36 cellular contexts compared by ENCODE assay signal in genomic region chrX:66616944-66617343, GRCh38.
"Had no signal": no experiment of that assay in that cellular context is flagged by ENCODE, and none has a peak within 500 bp of the region (broad histone marks: within the 10 kb centered on the region; RNA-seq: fewer than 3 reads in every experiment).

No MANE protein-coding gene starts in this region.

- H3K9me3 ChIP-seq: ascending aorta, body of pancreas, breast epithelium had no signal

- H3K4me3 Mint-ChIP-seq: activated B cell treated with CpG ODN at 0.5 μM for 24 hours; activated CD4-positive, alpha-beta memory T cell treated with anti-CD3 and anti-CD28 coated beads, Interleukin-2, amount 10 ng/mL, durations not matched to agents 7 days and 5 days; activated CD4-positive, alpha-beta T cell treated with anti-CD3 and anti-CD28 coated beads for 36 hours; activated CD4-positive, alpha-beta T cell treated with anti-CD3 and anti-CD28 coated beads, Interleukin-2, amount 10 ng/mL, durations not matched to agents 7 days and 5 days; activated CD8-positive, alpha-beta memory T cell treated with anti-CD3 and anti-CD28 coated beads, Interleukin-2, amount 10 ng/mL, durations not matched to agents 7 days and 5 days; activated CD8-positive, alpha-beta T cell treated with anti-CD3 and anti-CD28 coated beads, Interleukin-2, amount 10 ng/mL, durations not matched to agents 7 days and 5 days; activated naive CD4-positive, alpha-beta T cell treated with anti-CD3 and anti-CD28 coated beads, Interleukin-2, amount 10 ng/mL, durations not matched to agents 7 days and 5 days; activated naive CD4-positive, alpha-beta T cell treated with anti-CD3 and anti-CD28 coated beads, Interleukin-2, amount 50 U/mL, for 24 hours; activated naive CD8-positive, alpha-beta T cell; activated naive CD8-positive, alpha-beta T cell treated with anti-CD3 and anti-CD28 coated beads, Interleukin-2, amount 10 ng/mL, durations not matched to agents 7 days and 5 days; activated naive CD8-positive, alpha-beta T cell treated with anti-CD3 and anti-CD28 coated beads, Interleukin-2, amount 50 U/mL, for 24 hours; activated T-cell treated with anti-CD3 and anti-CD28 coated beads, Interleukin-2, amount 50 U/mL, for 24 hours; T-helper 1 cell treated with Interleukin-12 subunit alpha and Interleukin-12 subunit beta and Interleukin-4 antibody, amounts not matched to agents 30 μg/mL and 1 μg/mL, for 36 hours; T-helper 2 cell treated with Interferon-gamma antibody and Interleukin-4, amounts not matched to agents 5 μg/mL and 100 μg/mL, for 36 hours had no signal

- H3K4me3 ChIP-seq: ascending aorta, body of pancreas, breast epithelium had no signal

- H3K27me3 Mint-ChIP-seq: activated B cell treated with CpG ODN at 0.5 μM for 24 hours; activated CD4-positive, alpha-beta memory T cell treated with anti-CD3 and anti-CD28 coated beads, Interleukin-2, amount 10 ng/mL, durations not matched to agents 7 days and 5 days; activated CD4-positive, alpha-beta T cell treated with anti-CD3 and anti-CD28 coated beads, Interleukin-2, amount 10 ng/mL, durations not matched to agents 7 days and 5 days; activated CD8-positive, alpha-beta memory T cell treated with anti-CD3 and anti-CD28 coated beads, Interleukin-2, amount 10 ng/mL, durations not matched to agents 7 days and 5 days; activated naive CD4-positive, alpha-beta T cell treated with anti-CD3 and anti-CD28 coated beads, Interleukin-2, amount 10 ng/mL, durations not matched to agents 7 days and 5 days; activated naive CD8-positive, alpha-beta T cell; activated naive CD8-positive, alpha-beta T cell treated with anti-CD3 and anti-CD28 coated beads, Interleukin-2, amount 10 ng/mL, durations not matched to agents 7 days and 5 days; activated naive CD8-positive, alpha-beta T cell treated with anti-CD3 and anti-CD28 coated beads, Interleukin-2, amount 50 U/mL, for 24 hours had no signal

- ATAC-seq: activated CD4-positive, alpha-beta T cell treated with anti-CD3 and anti-CD28 coated beads for 36 hours; activated CD8-positive, alpha-beta memory T cell treated with anti-CD3 and anti-CD28 coated beads, Interleukin-2, amount 10 ng/mL, durations not matched to agents 7 days and 5 days; activated CD8-positive, alpha-beta T cell treated with anti-CD3 and anti-CD28 coated beads, Interleukin-2, amount 10 ng/mL, durations not matched to agents 7 days and 5 days; activated naive CD8-positive, alpha-beta T cell treated with anti-CD3 and anti-CD28 coated beads, Interleukin-2, amount 50 U/mL, for 24 hours; body of pancreas had no signal

- FAIRE-seq: TTC549 had no signal

- H3K4me1 ChIP-seq: ascending aorta, body of pancreas, breast epithelium had no signal

- H3K27me3 ChIP-seq: ascending aorta, body of pancreas, brain microvascular endothelial cell had no signal

- H3K36me3 ChIP-seq: brain microvascular endothelial cell, breast epithelium had no signal

- H3K27ac Mint-ChIP-seq: activated B cell treated with CpG ODN at 0.5 μM for 24 hours; activated CD4-positive, alpha-beta memory T cell treated with anti-CD3 and anti-CD28 coated beads, Interleukin-2, amount 10 ng/mL, durations not matched to agents 7 days and 5 days; activated CD4-positive, alpha-beta T cell treated with anti-CD3 and anti-CD28 coated beads for 36 hours; activated CD4-positive, alpha-beta T cell treated with anti-CD3 and anti-CD28 coated beads, Interleukin-2, amount 10 ng/mL, durations not matched to agents 7 days and 5 days; activated CD8-positive, alpha-beta memory T cell treated with anti-CD3 and anti-CD28 coated beads, Interleukin-2, amount 10 ng/mL, durations not matched to agents 7 days and 5 days; activated CD8-positive, alpha-beta T cell treated with anti-CD3 and anti-CD28 coated beads, Interleukin-2, amount 10 ng/mL, durations not matched to agents 7 days and 5 days; activated naive CD4-positive, alpha-beta T cell treated with anti-CD3 and anti-CD28 coated beads, Interleukin-2, amount 10 ng/mL, durations not matched to agents 7 days and 5 days; activated naive CD4-positive, alpha-beta T cell treated with anti-CD3 and anti-CD28 coated beads, Interleukin-2, amount 50 U/mL, for 24 hours; activated naive CD8-positive, alpha-beta T cell; activated naive CD8-positive, alpha-beta T cell treated with anti-CD3 and anti-CD28 coated beads, Interleukin-2, amount 10 ng/mL, durations not matched to agents 7 days and 5 days; activated naive CD8-positive, alpha-beta T cell treated with anti-CD3 and anti-CD28 coated beads, Interleukin-2, amount 50 U/mL, for 24 hours; activated T-cell treated with anti-CD3 and anti-CD28 coated beads, Interleukin-2, amount 50 U/mL, for 24 hours; activated T-helper 2 cell treated with anti-CD3 and anti-CD28 coated beads, Interferon-gamma antibody, Interleukin-2, Interleukin-4, amounts not matched to agents 10 μg/mL and 5 μg/mL and 100 μg/mL, durations not matched to agents 14 hours and 24 hours and 36 hours; T-helper 1 cell treated with Interleukin-12 subunit alpha and Interleukin-12 subunit beta and Interleukin-4 antibody, amounts not matched to agents 30 μg/mL and 1 μg/mL, for 36 hours; T-helper 2 cell treated with Interferon-gamma antibody and Interleukin-4, amounts not matched to agents 5 μg/mL and 100 μg/mL, for 36 hours had no signal

- H3K36me3 Mint-ChIP-seq: activated CD8-positive, alpha-beta memory T cell treated with anti-CD3 and anti-CD28 coated beads, Interleukin-2, amount 10 ng/mL, durations not matched to agents 7 days and 5 days; activated naive CD4-positive, alpha-beta T cell treated with anti-CD3 and anti-CD28 coated beads, Interleukin-2, amount 50 U/mL, for 24 hours; activated naive CD8-positive, alpha-beta T cell; activated naive CD8-positive, alpha-beta T cell treated with anti-CD3 and anti-CD28 coated beads, Interleukin-2, amount 10 ng/mL, durations not matched to agents 7 days and 5 days had no signal

- H3K9me3 Mint-ChIP-seq: activated B cell treated with CpG ODN at 0.5 μM for 24 hours; activated CD4-positive, alpha-beta memory T cell treated with anti-CD3 and anti-CD28 coated beads, Interleukin-2, amount 10 ng/mL, durations not matched to agents 7 days and 5 days; activated CD4-positive, alpha-beta T cell treated with anti-CD3 and anti-CD28 coated beads, Interleukin-2, amount 10 ng/mL, durations not matched to agents 7 days and 5 days; activated naive CD4-positive, alpha-beta T cell treated with anti-CD3 and anti-CD28 coated beads, Interleukin-2, amount 10 ng/mL, durations not matched to agents 7 days and 5 days; activated naive CD4-positive, alpha-beta T cell treated with anti-CD3 and anti-CD28 coated beads, Interleukin-2, amount 50 U/mL, for 24 hours; activated naive CD8-positive, alpha-beta T cell treated with anti-CD3 and anti-CD28 coated beads, Interleukin-2, amount 10 ng/mL, durations not matched to agents 7 days and 5 days; activated naive CD8-positive, alpha-beta T cell treated with anti-CD3 and anti-CD28 coated beads, Interleukin-2, amount 50 U/mL, for 24 hours; activated T-cell treated with anti-CD3 and anti-CD28 coated beads, Interleukin-2, amount 50 U/mL, for 24 hours; activated T-helper 2 cell treated with anti-CD3 and anti-CD28 coated beads, Interferon-gamma antibody, Interleukin-2, Interleukin-4, amounts not matched to agents 10 μg/mL and 5 μg/mL and 100 μg/mL, durations not matched to agents 14 hours and 24 hours and 36 hours; T-helper 1 cell treated with Interleukin-12 subunit alpha and Interleukin-12 subunit beta and Interleukin-4 antibody, amounts not matched to agents 30 μg/mL and 1 μg/mL, for 36 hours; T-helper 2 cell treated with Interferon-gamma antibody and Interleukin-4, amounts not matched to agents 5 μg/mL and 100 μg/mL, for 36 hours had no signal

- DNase-seq: activated B cell treated with CpG ODN at 0.5 μM for 24 hours; activated CD4-positive, alpha-beta memory T cell treated with anti-CD3 and anti-CD28 coated beads, Interleukin-2, amount 10 ng/mL, durations not matched to agents 7 days and 5 days; activated CD4-positive, alpha-beta T cell treated with anti-CD3 and anti-CD28 coated beads for 36 hours; activated CD4-positive, alpha-beta T cell treated with anti-CD3 and anti-CD28 coated beads for 48 hours; activated CD4-positive, alpha-beta T cell treated with anti-CD3 and anti-CD28 coated beads, Interleukin-2, amount 10 ng/mL, durations not matched to agents 7 days and 5 days; activated CD4-positive, alpha-beta T cell treated with anti-CD3 and anti-CD28 coated beads, Interleukin-2, amount 50 U/mL, for 48 hours; activated CD4-positive, CD25-positive, alpha-beta regulatory T cell treated with anti-CD3 and anti-CD28 coated beads, Interleukin-2, amount 50 U/mL, for 72 hours; activated CD8-positive, alpha-beta memory T cell treated with anti-CD3 and anti-CD28 coated beads for 24 hours; activated CD8-positive, alpha-beta memory T cell treated with anti-CD3 and anti-CD28 coated beads, Interleukin-2, amount 10 ng/mL, durations not matched to agents 7 days and 5 days; activated CD8-positive, alpha-beta memory T cell treated with anti-CD3 and anti-CD28 coated beads, Interleukin-2, amount 50 U/mL, for 48 hours; activated CD8-positive, alpha-beta T cell treated with anti-CD3 and anti-CD28 coated beads, Interleukin-2, amount 10 ng/mL, durations not matched to agents 7 days and 5 days; activated effector memory CD4-positive, alpha-beta T cell treated with Interleukin-2 at 50 U/mL for 16 hours; activated gamma-delta T cell; activated naive CD4-positive, alpha-beta T cell treated with anti-CD3 and anti-CD28 coated beads, Interleukin-2, amount 10 ng/mL, durations not matched to agents 7 days and 5 days; activated naive CD4-positive, alpha-beta T cell treated with Interleukin-2 at 50 U/mL for 16 hours; activated naive CD8-positive, alpha-beta T cell treated with anti-CD3 and anti-CD28 coated beads, Interleukin-2, amount 10 ng/mL, durations not matched to agents 7 days and 5 days; activated naive CD8-positive, alpha-beta T cell treated with anti-CD3 and anti-CD28 coated beads, Interleukin-2, amount 50 U/mL, for 24 hours; activated T-cell treated with anti-CD3 and anti-CD28 coated beads, Interleukin-2, amount 50 U/mL, for 24 hours; activated T-cell treated with anti-CD3 and anti-CD28 coated beads, Interleukin-2, amount 50 U/mL, for 48 hours; amygdala; anterior cingulate cortex; body of pancreas; brain microvascular endothelial cell; central memory CD4-positive, alpha-beta T cell; T-helper 1 cell; T-helper 2 cell; T-helper 9 cell had no signal

- H3K27ac ChIP-seq: ascending aorta, body of pancreas, brain microvascular endothelial cell, breast epithelium, VCaP had no signal

- H3K4me1 Mint-ChIP-seq: activated B cell treated with CpG ODN at 0.5 μM for 24 hours; activated CD4-positive, alpha-beta memory T cell treated with anti-CD3 and anti-CD28 coated beads, Interleukin-2, amount 10 ng/mL, durations not matched to agents 7 days and 5 days; activated CD4-positive, alpha-beta T cell treated with anti-CD3 and anti-CD28 coated beads for 36 hours; activated CD4-positive, alpha-beta T cell treated with anti-CD3 and anti-CD28 coated beads, Interleukin-2, amount 10 ng/mL, durations not matched to agents 7 days and 5 days; activated CD8-positive, alpha-beta memory T cell treated with anti-CD3 and anti-CD28 coated beads, Interleukin-2, amount 10 ng/mL, durations not matched to agents 7 days and 5 days; activated naive CD4-positive, alpha-beta T cell treated with anti-CD3 and anti-CD28 coated beads, Interleukin-2, amount 10 ng/mL, durations not matched to agents 7 days and 5 days; activated naive CD4-positive, alpha-beta T cell treated with anti-CD3 and anti-CD28 coated beads, Interleukin-2, amount 50 U/mL, for 24 hours; activated naive CD8-positive, alpha-beta T cell treated with anti-CD3 and anti-CD28 coated beads, Interleukin-2, amount 10 ng/mL, durations not matched to agents 7 days and 5 days; activated naive CD8-positive, alpha-beta T cell treated with anti-CD3 and anti-CD28 coated beads, Interleukin-2, amount 50 U/mL, for 24 hours had no signal
